Comparison of ENCODE assay signal across 10 cellular contexts in the genomic region with DNA sequence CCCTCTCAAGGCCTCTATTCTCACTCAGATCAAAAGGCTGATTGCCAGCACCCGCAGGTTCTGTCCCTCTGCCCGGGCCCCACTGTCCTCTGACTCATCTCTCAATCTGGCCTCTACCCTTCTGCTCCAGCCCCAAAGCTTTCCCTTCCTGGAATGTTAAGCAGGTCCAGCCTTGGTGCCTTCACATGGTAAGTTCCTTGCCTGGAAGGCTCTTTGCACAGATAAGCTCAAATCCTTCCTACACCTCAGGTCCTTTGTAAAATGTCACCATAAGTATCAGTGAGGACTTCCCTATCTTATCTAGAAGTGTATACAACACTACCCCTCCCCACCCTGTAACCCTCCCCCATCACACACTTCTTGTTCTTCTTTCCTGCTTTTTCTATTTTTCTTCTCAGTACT. TPM values are rescaled to one million over a fixed set of nuclear protein-coding genes. Genes with fewer than 3 reads are reported as not detected.
DNase-seq lines count a peak whose midpoint lies in the region; ATAC-seq and TF ChIP-seq lines count a peak whose summit lies in the region.
"Had no signal": no experiment of that assay in that cellular context is flagged by ENCODE, and none has a peak within 500 bp of the region (broad histone marks: within the 10 kb centered on the region; RNA-seq: fewer than 3 reads in every experiment).

No MANE protein-coding gene starts in this region.

- ATAC-seq in CD4-positive, CD25-positive, alpha-beta regulatory T cell (ENCODE audit: low read depth in 2 of 2), result no peak
- ATAC-seq: T-cell had no signal

- TF ChIP-seq CTCF in foreskin fibroblast (IDR thresholded peaks at IDR 0.05; ENCODE audit: low read depth, low read length), result no peak
- TF ChIP-seq CTCF in coronary artery (IDR thresholded peaks at IDR 0.05), result no peak
- TF ChIP-seq CTCF in colonic mucosa (IDR thresholded peaks at IDR 0.05), result no peak

- H3K4me1 ChIP-seq in CD4-positive, CD25-positive, alpha-beta regulatory T cell (ENCODE audit: control insufficient read depth, insufficient read depth, low read length, poor library complexity, severe bottlenecking), result peaks cover 3% of the 10 kb centered on the region
- no peaks in the 10 kb centered on the region for H3K4me1 ChIP-seq in colonic mucosa

- H3K9me3 Mint-ChIP-seq in CD4-positive, CD25-positive, alpha-beta regulatory T cell, result no peaks in the 10 kb centered on the region
- H3K9me3 Mint-ChIP-seq: naive B cell, T-cell had no signal

- H3K27me3 ChIP-seq in CD4-positive, CD25-positive, alpha-beta regulatory T cell (ENCODE audit: control insufficient read depth, insufficient read depth, low read length), result no peaks in the 10 kb centered on the region
- H3K27me3 ChIP-seq in colonic mucosa, result no peaks in the 10 kb centered on the region
- H3K27me3 ChIP-seq: esophagus squamous epithelium had no signal

- intact Hi-C loops in colonic mucosa (cut with DNase I), result no loop called here

- peaks cover 5 to 19% (median 9%) of the 10 kb centered on the region in 4 donors for H3K4me1 Mint-ChIP-seq in CD4-positive, CD25-positive, alpha-beta regulatory T cell

- no peaks in the 10 kb centered on the region for H3K9me3 ChIP-seq in CD4-positive, CD25-positive, alpha-beta regulatory T cell (ENCODE audit: control insufficient read depth in 2 of 2, low read length in 2 of 2)
- no peaks in the 10 kb centered on the region for H3K9me3 ChIP-seq in colonic mucosa
- H3K9me3 ChIP-seq: esophagus squamous epithelium had no signal

- no peak overlapping the region for H3K4me3 ChIP-seq in CD4-positive, CD25-positive, alpha-beta regulatory T cell (ENCODE audit: low read depth, low read length)
- H3K4me3 ChIP-seq in foreskin fibroblast (ENCODE audit: low read depth in 1 of 2, low read length in 2 of 2), result no peak overlapping the region
- H3K4me3 ChIP-seq in coronary artery, result no peak overlapping the region
- H3K4me3 ChIP-seq in colonic mucosa, result no peak overlapping the region
- H3K4me3 ChIP-seq: esophagus squamous epithelium had no signal

- no peak overlapping the region for H3K9ac ChIP-seq in colonic mucosa (ENCODE audit: low read depth in 2 of 2, low read length in 2 of 2)

- H3K4me3 Mint-ChIP-seq in CD4-positive, CD25-positive, alpha-beta regulatory T cell, result no peak overlapping the region
- H3K4me3 Mint-ChIP-seq: naive B cell, T-cell had no signal

- peaks cover 21% of the 10 kb centered on the region for H3K36me3 Mint-ChIP-seq in CD4-positive, CD25-positive, alpha-beta regulatory T cell

- no peak for DNase-seq in CD4-positive, CD25-positive, alpha-beta regulatory T cell
- DNase-seq in RPMI7951 (ENCODE audit: low read depth), result peak; percentile 85
- peak; percentile 79 to 92 for DNase-seq in foreskin fibroblast
- no peak for DNase-seq in coronary artery (ENCODE audit: low spot score)
- DNase-seq in stimulated activated CD4-positive, alpha-beta T cell treated with anti-CD3 and anti-CD28 coated beads, Interleukin-4, amount 100 ng/mL, for 1 hour, result no peak
- no peak for DNase-seq in colonic mucosa
- DNase-seq: DMS 273 treated with DMSO at 0.1 percent for 48 hours, esophagus squamous epithelium, naive B cell, T-cell had no signal

- H3K36me3 ChIP-seq in CD4-positive, CD25-positive, alpha-beta regulatory T cell (ENCODE audit: control insufficient read depth, insufficient read depth, low read length), result peaks cover 17% of the 10 kb centered on the region
- no peaks in the 10 kb centered on the region for H3K36me3 ChIP-seq in colonic mucosa

- peak overlapping the region in 2 of 3 donors; percentile 62 to 64 for H3K27ac Mint-ChIP-seq in CD4-positive, CD25-positive, alpha-beta regulatory T cell

- no peak overlapping the region for H3K27ac ChIP-seq in CD4-positive, CD25-positive, alpha-beta regulatory T cell (ENCODE audit: insufficient read depth, low read length, poor library complexity, severe bottlenecking)
- H3K27ac ChIP-seq in coronary artery (no peak overlapping the region), colonic mucosa (no peak overlapping the region)
- H3K27ac ChIP-seq: esophagus squamous epithelium had no signal

- H3K27me3 Mint-ChIP-seq in CD4-positive, CD25-positive, alpha-beta regulatory T cell, result no peaks in the 10 kb centered on the region
- H3K27me3 Mint-ChIP-seq: naive B cell, T-cell had no signal

RNA-seq across cellular contexts. Expression of gene LPCAT3, which starts 22.2 kb away (rescaled TPM):
- 28.3 TPM for total RNA-seq in CD4-positive, CD25-positive, alpha-beta regulatory T cell
- polyA plus RNA-seq in CD4-positive, CD25-positive, alpha-beta regulatory T cell, result 10 to 100 TPM; 25.0 to 32.8 (median 30.9) TPM
- total RNA-seq in RPMI7951 (2014; rRNA removed; shearing (Covaris generic)), result 14.8 and 15.5 TPM in 2 replicates
- total RNA-seq in colonic mucosa, result 10 to 100 TPM; 71.8 to 77.9 TPM

RNA-seq across cellular contexts. Expression of gene EMG1, which starts 25.3 kb away (rescaled TPM):
- 44.1 TPM for total RNA-seq in CD4-positive, CD25-positive, alpha-beta regulatory T cell
- 10 to 100 TPM; 71.8 to 89.4 (median 79.4) TPM for polyA plus RNA-seq in CD4-positive, CD25-positive, alpha-beta regulatory T cell
- 68.5 and 72.8 TPM in 2 replicates for total RNA-seq in RPMI7951 (2014; rRNA removed; shearing (Covaris generic))
- total RNA-seq in colonic mucosa, result 10 to 100 TPM; 27.2 to 62.3 TPM

RNA-seq across cellular contexts. Expression of gene PHB2, which starts 25.6 kb away (rescaled TPM):
- 134 TPM for total RNA-seq in CD4-positive, CD25-positive, alpha-beta regulatory T cell
- 100 to 1,000 TPM; 118 to 134 (median 125) TPM for polyA plus RNA-seq in CD4-positive, CD25-positive, alpha-beta regulatory T cell
- total RNA-seq in RPMI7951 (2014; rRNA removed; shearing (Covaris generic)), result 263 and 303 TPM in 2 replicates
- total RNA-seq in colonic mucosa, result 100 to 1,000 TPM; 233 to 323 TPM

RNA-seq across cellular contexts. Expression of gene PTPN6, which starts 44.9 kb away (rescaled TPM):
- 174 TPM for total RNA-seq in CD4-positive, CD25-positive, alpha-beta regulatory T cell
- 100 to 1,000 TPM; 261 to 321 (median 291) TPM for polyA plus RNA-seq in CD4-positive, CD25-positive, alpha-beta regulatory T cell
- total RNA-seq in RPMI7951 (2014; rRNA removed; shearing (Covaris generic)), result 0.24 TPM in 1 of 2 replicates, not detected in the other
- 10 to 100 TPM; 44.8 to 48.1 TPM for total RNA-seq in colonic mucosa

RNA-seq across cellular contexts. Expression of gene C12orf57, which starts 52.2 kb away (rescaled TPM):
- 186 TPM for total RNA-seq in CD4-positive, CD25-positive, alpha-beta regulatory T cell
- polyA plus RNA-seq in CD4-positive, CD25-positive, alpha-beta regulatory T cell, result 100 to 1,000 TPM; 310 to 410 (median 340) TPM
- 245 and 274 TPM in 2 replicates for total RNA-seq in RPMI7951 (2014; rRNA removed; shearing (Covaris generic))
- total RNA-seq in colonic mucosa, result 100 to 1,000 TPM; 114 to 206 TPM

Comparison
In these comparisons a context has a peak if more than half of its experiments do, and no peak if none do; other contexts are left out.
1. DNase-seq: peak in RPMI7951 (single experiment) and foreskin fibroblast (2 of 2); none in CD4-positive, CD25-positive, alpha-beta regulatory T cell (0 of 3), coronary artery (single experiment), stimulated activated CD4-positive, alpha-beta T cell treated with anti-CD3 and anti-CD28 coated beads, Interleukin-4, amount 100 ng/mL, for 1 hour (single experiment) and colonic mucosa (single experiment).